9 cellular contexts compared by ENCODE assay signal in the genomic region with DNA sequence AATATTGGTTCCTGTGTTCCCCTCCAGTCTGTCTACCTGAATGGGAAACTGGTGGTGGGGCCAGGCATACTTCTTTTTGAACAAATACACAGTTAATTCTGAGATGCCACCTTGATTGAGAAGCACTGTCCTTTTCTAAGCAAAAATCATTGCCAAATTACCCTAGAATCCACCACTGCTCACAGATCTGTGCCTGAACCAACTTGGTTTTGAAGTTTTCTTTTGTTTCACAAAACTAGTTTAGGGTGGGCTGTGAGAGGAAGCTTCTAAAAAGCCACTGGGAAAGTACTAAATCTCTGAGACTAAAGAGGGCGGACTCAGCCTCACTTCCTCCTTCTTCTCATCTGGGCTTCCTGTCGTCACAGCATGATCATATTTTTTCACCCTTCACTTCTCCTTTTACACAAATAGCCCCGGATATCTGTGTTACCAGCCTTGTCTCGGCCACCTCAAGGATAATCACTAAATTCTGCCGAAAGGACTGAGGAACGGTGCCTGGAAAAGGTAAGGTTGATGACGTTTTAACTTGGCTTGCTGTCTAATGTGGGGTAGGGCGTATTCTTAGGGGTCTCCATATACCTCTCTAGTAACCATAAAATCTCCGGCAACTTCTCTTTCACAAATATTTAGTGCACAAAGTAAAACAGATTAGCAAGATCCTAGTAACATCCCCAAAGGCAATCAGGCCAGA. TPM values are rescaled to one million over a fixed set of nuclear protein-coding genes. Genes with fewer than 3 reads are reported as not detected.
DNase-seq lines count a peak whose midpoint lies in the region; ATAC-seq and TF ChIP-seq lines count a peak whose summit lies in the region.
"Had no signal": no experiment of that assay in that cellular context is flagged by ENCODE, and none has a peak within 500 bp of the region (broad histone marks: within the 10 kb centered on the region; RNA-seq: fewer than 3 reads in every experiment).

A gene with protein sequence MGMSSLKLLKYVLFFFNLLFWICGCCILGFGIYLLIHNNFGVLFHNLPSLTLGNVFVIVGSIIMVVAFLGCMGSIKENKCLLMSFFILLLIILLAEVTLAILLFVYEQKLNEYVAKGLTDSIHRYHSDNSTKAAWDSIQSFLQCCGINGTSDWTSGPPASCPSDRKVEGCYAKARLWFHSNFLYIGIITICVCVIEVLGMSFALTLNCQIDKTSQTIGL (plus strand): TSS at position 404 of the 691 bp plus-strand sequence. CDS start 18,261 bp downstream, outside the sequence.

- no peak within 1 kb of the TSS for H3K4me2 ChIP-seq in osteoblast (ENCODE audit: insufficient read depth, low read length)

- 45 to 79% (median 64%) methylated on average over 9 of the region's 9 CpGs for WGBS in stomach, 5 donors

- DNase-seq in stimulated activated CD4-positive, alpha-beta T cell treated with anti-CD3 and anti-CD28 coated beads, Interleukin-4, amount 100 ng/mL, for 24 hours, result peak; percentile 52
- no peak for DNase-seq in stimulated activated CD4-positive, alpha-beta T cell treated with anti-CD3 and anti-CD28 coated beads, Interleukin-4, amount 100 ng/mL, for 1 hour
- DNase-seq in activated CD4-positive, alpha-beta T cell treated with anti-CD3 and anti-CD28 coated beads for 1 hour, result peak; percentile 19
- peak; percentile 64 for DNase-seq in germinal center (ENCODE audit: low spot score)
- no peak for DNase-seq in stomach
- DNase-seq in osteoblast (ENCODE audit: insufficient read length, low spot score, missing footprints), result no peak
- no peak for DNase-seq in foreskin fibroblast

- H3K4me3 ChIP-seq in stomach (peak within 1 kb of the TSS; percentile 26 to 40 (median 38)), osteoblast (ENCODE audit: insufficient read depth, low read length) (no peak within 1 kb of the TSS), foreskin fibroblast (ENCODE audit: low read depth in 1 of 2, low read length in 2 of 2) (no peak within 1 kb of the TSS)

- no peak within 1 kb of the TSS for H2AFZ ChIP-seq in osteoblast (ENCODE audit: low read length)

- H4K20me1 ChIP-seq in osteoblast (ENCODE audit: insufficient read depth, low read length), result no peaks in the 10 kb centered on the region

- H3K79me2 ChIP-seq in osteoblast (ENCODE audit: insufficient read depth, low read length), result no peaks in the 10 kb centered on the region

- H3K27me3 ChIP-seq in stomach, result no peaks in the 10 kb centered on the region
- no peaks in the 10 kb centered on the region for H3K27me3 ChIP-seq in osteoblast (ENCODE audit: insufficient read depth, low read length)

- H3K36me3 ChIP-seq in stomach (no peaks in the 10 kb centered on the region), osteoblast (ENCODE audit: insufficient read depth, low read length) (no peaks in the 10 kb centered on the region)

- H3K27ac ChIP-seq in stomach (peak within 1 kb of the TSS; percentile 56 to 86 (median 73)), osteoblast (ENCODE audit: low read depth, low read length) (no peak within 1 kb of the TSS)
- H3K27ac ChIP-seq: C4-2B had no signal

- peaks cover 3 to 8% (median 4%) of the 10 kb centered on the region in 4 donors for H3K9me3 ChIP-seq in stomach
- H3K9me3 ChIP-seq in osteoblast (ENCODE audit: low read depth, low read length), result no peaks in the 10 kb centered on the region

- TF ChIP-seq CTCF in stomach (IDR thresholded peaks at IDR 0.05) (no peak), osteoblast (IDR thresholded peaks at IDR 0.05; ENCODE audit: extremely low read depth, low read depth, low read length) (no peak), foreskin fibroblast (IDR thresholded peaks at IDR 0.05; ENCODE audit: low read depth, low read length) (no peak)

- no peak for TF ChIP-seq EP300 in stomach (IDR thresholded peaks at IDR 0.05)

- H3K4me1 ChIP-seq in stomach, result peaks cover 0 to 5% (median 0%) of the 10 kb centered on the region in 4 donors
- no peaks in the 10 kb centered on the region for H3K4me1 ChIP-seq in osteoblast (ENCODE audit: insufficient read depth, low read length)

- ATAC-seq in HG03280 (IDR thresholded peaks at IDR 0.05; ENCODE audit: unreplicated experiment), result peak; percentile 55

- intact Hi-C loops in stomach (cut with DNase I; ENCODE audit: low total_unique reads), result no loop called here

- TF ChIP-seq POLR2A in stomach (IDR thresholded peaks at IDR 0.05), result no peak

RNA-seq across cellular contexts. Expression of the gene that starts here (rescaled TPM):
- 10 to 100 TPM in 3 of 5 donors, 1 to 10 TPM in 1, not detected in 1; 3.1 to 70.6 (median 49.4) TPM for total RNA-seq in stomach
- polyA plus RNA-seq in stomach, result 10 to 100 TPM; 15.6 to 23.0 (median 21.0) TPM
- total RNA-seq in osteoblast, result 0.29 and 0.36 TPM in 2 replicates

Comparison
In these comparisons a context has a peak if more than half of its experiments do, and no peak if none do; other contexts are left out.
1. DNase-seq: peak in stimulated activated CD4-positive, alpha-beta T cell treated with anti-CD3 and anti-CD28 coated beads, Interleukin-4, amount 100 ng/mL, for 24 hours (single experiment), activated CD4-positive, alpha-beta T cell treated with anti-CD3 and anti-CD28 coated beads for 1 hour (single experiment) and germinal center (single experiment); none in stimulated activated CD4-positive, alpha-beta T cell treated with anti-CD3 and anti-CD28 coated beads, Interleukin-4, amount 100 ng/mL, for 1 hour (single experiment), stomach (single experiment), osteoblast (single experiment) and foreskin fibroblast (0 of 2).
2. H3K4me3 ChIP-seq: peak in stomach (4 of 4); none in osteoblast (single experiment) and foreskin fibroblast (0 of 2).